35 cellular contexts compared by ENCODE assay signal in genomic region chr22:32097018-32097417, GRCh38. TPM values are rescaled to one million over a fixed set of nuclear protein-coding genes. Genes with fewer than 3 reads are reported as not detected.
"Had no signal": no experiment of that assay in that cellular context is flagged by ENCODE, and none has a peak within 500 bp of the region (broad histone marks: within the 10 kb centered on the region; RNA-seq: fewer than 3 reads in every experiment).

No MANE protein-coding gene starts in this region.

- H3K9me3 ChIP-seq: ascending aorta, breast epithelium, esophagus squamous epithelium, gastroesophageal sphincter had no signal

- H3K4me3 Mint-ChIP-seq: activated CD4-positive, alpha-beta memory T cell treated with anti-CD3 and anti-CD28 coated beads for 36 hours; activated CD4-positive, alpha-beta T cell treated with anti-CD3 and anti-CD28 coated beads for 36 hours; activated CD4-positive, alpha-beta T cell treated with anti-CD3 and anti-CD28 coated beads, Interleukin-2, amount 10 ng/mL, durations not matched to agents 24 days and 14 days; activated CD8-positive, alpha-beta memory T cell treated with anti-CD3 and anti-CD28 coated beads, Interleukin-2, amount 10 ng/mL, durations not matched to agents 7 days and 5 days; activated CD8-positive, alpha-beta T cell treated with anti-CD3 and anti-CD28 coated beads, Interleukin-2, amount 10 ng/mL, durations not matched to agents 7 days and 5 days; activated naive CD4-positive, alpha-beta T cell treated with anti-CD3 and anti-CD28 coated beads for 36 hours; activated naive CD8-positive, alpha-beta T cell treated with anti-CD3 and anti-CD28 coated beads, Interleukin-2, amount 10 ng/mL, durations not matched to agents 7 days and 5 days; activated T-helper 1 cell treated with anti-CD3 and anti-CD28 coated beads, Interleukin-12 subunit alpha, Interleukin-12 subunit beta, Interleukin-2, Interleukin-4 antibody, amounts not matched to agents 30 ng/mL and 10 ng/mL and 1 ng/mL, durations not matched to agents 14 hours and 24 hours and 36 hours; brain; effector memory CD8-positive, alpha-beta T cell had no signal

- H3K27ac ChIP-seq: ascending aorta, breast epithelium, esophagus squamous epithelium, gastroesophageal sphincter had no signal

- DNase-seq: activated CD4-positive, alpha-beta memory T cell treated with anti-CD3 and anti-CD28 coated beads for 36 hours; activated CD4-positive, alpha-beta T cell treated with anti-CD3 and anti-CD28 coated beads for 36 hours; activated CD4-positive, alpha-beta T cell treated with anti-CD3 and anti-CD28 coated beads, Interleukin-2, amount 10 ng/mL, durations not matched to agents 24 days and 14 days; activated CD4-positive, CD25-positive, alpha-beta regulatory T cell; activated CD4-positive, CD25-positive, alpha-beta regulatory T cell treated with anti-CD3 and anti-CD28 coated beads, Interleukin-2, amount 50 U/mL, for 72 hours; activated CD8-positive, alpha-beta memory T cell treated with anti-CD3 and anti-CD28 coated beads, Interleukin-2, amount 10 ng/mL, durations not matched to agents 7 days and 5 days; activated CD8-positive, alpha-beta memory T cell treated with anti-CD3 and anti-CD28 coated beads, Interleukin-2, amount 50 U/mL, for 4 hours; activated CD8-positive, alpha-beta T cell treated with anti-CD3 and anti-CD28 coated beads, Interleukin-2, amount 10 ng/mL, durations not matched to agents 7 days and 5 days; activated effector memory CD4-positive, alpha-beta T cell treated with anti-CD3 and anti-CD28 coated beads, Interleukin-2, amount 50 U/mL, for 16 hours; activated naive CD4-positive, alpha-beta T cell treated with anti-CD3 and anti-CD28 coated beads for 36 hours; activated naive CD8-positive, alpha-beta T cell treated with anti-CD3 and anti-CD28 coated beads, Interleukin-2, amount 10 ng/mL, durations not matched to agents 7 days and 5 days; activated T-cell treated with anti-CD3 and anti-CD28 coated beads, Interleukin-2, amount 50 U/mL, for 1 hour; activated T-cell treated with anti-CD3 and anti-CD28 coated beads, Interleukin-2, amount 50 U/mL, for 48 hours; caudate nucleus; cortex of kidney; dermis blood vessel endothelial cell; effector CD4-positive, alpha-beta T cell; effector memory CD8-positive, alpha-beta T cell; erythroblast; esophagus squamous epithelium; foreskin melanocyte; T-helper 1 cell; T-helper 2 cell had no signal

- ATAC-seq: activated CD4-positive, alpha-beta T cell treated with anti-CD3 and anti-CD28 coated beads for 36 hours; activated CD8-positive, alpha-beta memory T cell treated with anti-CD3 and anti-CD28 coated beads, Interleukin-2, amount 10 ng/mL, durations not matched to agents 7 days and 5 days; activated CD8-positive, alpha-beta T cell treated with anti-CD3 and anti-CD28 coated beads, Interleukin-2, amount 10 ng/mL, durations not matched to agents 7 days and 5 days; activated naive CD4-positive, alpha-beta T cell treated with anti-CD3 and anti-CD28 coated beads, Interleukin-2, amount 50 U/mL, for 72 hours; effector memory CD8-positive, alpha-beta T cell; gastroesophageal sphincter had no signal

- H3K27me3 ChIP-seq: ascending aorta, breast epithelium had no signal

- H3K4me1 Mint-ChIP-seq: brain had no signal

- H3K27me3 Mint-ChIP-seq: activated CD4-positive, alpha-beta memory T cell treated with anti-CD3 and anti-CD28 coated beads for 36 hours had no signal

- H3K27ac Mint-ChIP-seq: activated CD4-positive, alpha-beta memory T cell treated with anti-CD3 and anti-CD28 coated beads for 36 hours; activated CD4-positive, alpha-beta T cell treated with anti-CD3 and anti-CD28 coated beads for 36 hours; activated CD4-positive, alpha-beta T cell treated with anti-CD3 and anti-CD28 coated beads, Interleukin-2, amount 10 ng/mL, durations not matched to agents 24 days and 14 days; activated CD8-positive, alpha-beta memory T cell treated with anti-CD3 and anti-CD28 coated beads, Interleukin-2, amount 10 ng/mL, durations not matched to agents 7 days and 5 days; activated CD8-positive, alpha-beta T cell treated with anti-CD3 and anti-CD28 coated beads, Interleukin-2, amount 10 ng/mL, durations not matched to agents 7 days and 5 days; activated naive CD4-positive, alpha-beta T cell treated with anti-CD3 and anti-CD28 coated beads for 36 hours; activated naive CD4-positive, alpha-beta T cell treated with anti-CD3 and anti-CD28 coated beads, Interleukin-2, amount 50 U/mL, for 72 hours; activated naive CD8-positive, alpha-beta T cell treated with anti-CD3 and anti-CD28 coated beads, Interleukin-2, amount 10 ng/mL, durations not matched to agents 7 days and 5 days; activated T-helper 1 cell treated with anti-CD3 and anti-CD28 coated beads, Interleukin-12 subunit alpha, Interleukin-12 subunit beta, Interleukin-2, Interleukin-4 antibody, amounts not matched to agents 30 ng/mL and 10 ng/mL and 1 ng/mL, durations not matched to agents 14 hours and 24 hours and 36 hours; activated T-helper 2 cell treated with anti-CD3 and anti-CD28 coated beads, Interferon-gamma antibody, Interleukin-2, Interleukin-4, amounts not matched to agents 10 μg/mL and 5 μg/mL and 100 μg/mL, durations not matched to agents 14 hours and 24 hours and 36 hours; brain; effector memory CD8-positive, alpha-beta T cell had no signal

- H3K9me3 Mint-ChIP-seq: activated CD4-positive, alpha-beta memory T cell treated with anti-CD3 and anti-CD28 coated beads for 36 hours; activated CD4-positive, alpha-beta T cell treated with anti-CD3 and anti-CD28 coated beads, Interleukin-2, amount 10 ng/mL, durations not matched to agents 24 days and 14 days; activated naive CD4-positive, alpha-beta T cell treated with anti-CD3 and anti-CD28 coated beads for 36 hours; activated naive CD4-positive, alpha-beta T cell treated with anti-CD3 and anti-CD28 coated beads, Interleukin-2, amount 50 U/mL, for 72 hours; activated T-helper 1 cell treated with anti-CD3 and anti-CD28 coated beads, Interleukin-12 subunit alpha, Interleukin-12 subunit beta, Interleukin-2, Interleukin-4 antibody, amounts not matched to agents 30 ng/mL and 10 ng/mL and 1 ng/mL, durations not matched to agents 14 hours and 24 hours and 36 hours; activated T-helper 2 cell treated with anti-CD3 and anti-CD28 coated beads, Interferon-gamma antibody, Interleukin-2, Interleukin-4, amounts not matched to agents 10 μg/mL and 5 μg/mL and 100 μg/mL, durations not matched to agents 14 hours and 24 hours and 36 hours; brain; effector memory CD8-positive, alpha-beta T cell had no signal

- H3K4me3 ChIP-seq: ascending aorta, breast epithelium, esophagus squamous epithelium, gastroesophageal sphincter had no signal

- H3K4me1 ChIP-seq: ascending aorta, breast epithelium, esophagus squamous epithelium, gastroesophageal sphincter had no signal

- H3K36me3 ChIP-seq: ascending aorta, breast epithelium, esophagus squamous epithelium, gastroesophageal sphincter had no signal

RNA-seq across cellular contexts. Expression of gene SLC5A1, which starts 54.0 kb away (rescaled TPM):
- total RNA-seq: activated CD4-positive, alpha-beta memory T cell treated with anti-CD3 and anti-CD28 coated beads for 36 hours; activated CD4-positive, alpha-beta T cell treated with anti-CD3 and anti-CD28 coated beads for 36 hours; activated CD4-positive, alpha-beta T cell treated with anti-CD3 and anti-CD28 coated beads, Interleukin-2, amount 10 ng/mL, durations not matched to agents 24 days and 14 days; activated CD8-positive, alpha-beta memory T cell treated with anti-CD3 and anti-CD28 coated beads for 36 hours; activated CD8-positive, alpha-beta memory T cell treated with anti-CD3 and anti-CD28 coated beads, Interleukin-2, amount 10 ng/mL, durations not matched to agents 7 days and 5 days; activated CD8-positive, alpha-beta T cell treated with anti-CD3 and anti-CD28 coated beads, Interleukin-2, amount 10 ng/mL, durations not matched to agents 7 days and 5 days; activated naive CD4-positive, alpha-beta T cell treated with anti-CD3 and anti-CD28 coated beads for 36 hours; activated naive CD4-positive, alpha-beta T cell treated with anti-CD3 and anti-CD28 coated beads, Interleukin-2, amount 50 U/mL, for 72 hours; activated naive CD8-positive, alpha-beta T cell treated with anti-CD3 and anti-CD28 coated beads, Interleukin-2, amount 10 ng/mL, durations not matched to agents 7 days and 5 days; activated T-helper 1 cell treated with anti-CD3 and anti-CD28 coated beads, Interleukin-12 subunit alpha, Interleukin-12 subunit beta, Interleukin-2, Interleukin-4 antibody, amounts not matched to agents 30 ng/mL and 10 ng/mL and 1 ng/mL, durations not matched to agents 14 hours and 24 hours and 36 hours; activated T-helper 2 cell treated with anti-CD3 and anti-CD28 coated beads, Interferon-gamma antibody, Interleukin-2, Interleukin-4, amounts not matched to agents 10 μg/mL and 5 μg/mL and 100 μg/mL, durations not matched to agents 14 hours and 24 hours and 36 hours; ascending aorta; chondrocyte; dermis blood vessel endothelial cell; fibroblast of lung; fibroblast of villous mesenchyme; glomerular endothelial cell had no signal
- polyA plus RNA-seq: fibroblast of lung had no signal
